ENCODE assay signal across 13 cellular contexts in the genomic region with DNA sequence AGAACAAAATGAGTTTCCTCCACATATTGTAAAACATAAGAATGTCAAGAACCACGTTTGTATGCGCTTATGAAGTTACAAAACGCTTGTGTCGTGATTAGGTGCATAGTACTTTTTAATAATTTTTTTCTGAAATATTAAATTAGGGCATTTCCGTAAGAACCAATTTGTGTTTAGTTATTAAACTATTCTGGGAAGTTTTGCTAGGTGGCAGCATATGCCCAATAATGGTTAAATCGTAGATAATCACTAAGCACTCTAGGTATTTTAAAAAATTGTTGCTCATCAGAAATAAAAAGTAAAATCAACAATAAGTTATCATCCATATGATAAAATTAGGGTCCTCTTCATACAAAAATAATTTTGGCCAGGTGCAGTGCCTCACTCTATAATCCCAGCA. TPM values are rescaled to one million over a fixed set of nuclear protein-coding genes. Genes with fewer than 3 reads are reported as not detected.
DNase-seq lines count a peak whose midpoint lies in the region; ATAC-seq, FAIRE-seq and TF ChIP-seq lines count a peak whose summit lies in the region.
"Had no signal": no experiment of that assay in that cellular context is flagged by ENCODE, and none has a peak within 500 bp of the region (broad histone marks: within the 10 kb centered on the region; RNA-seq: fewer than 3 reads in every experiment).

No MANE protein-coding gene starts in this region.

- H3K23me2 ChIP-seq in H9 (ENCODE audit: insufficient read length, low read depth, low read length, poor library complexity, severe bottlenecking), result peaks cover 3% of the 10 kb centered on the region

- H2AK5ac ChIP-seq in H9 (ENCODE audit: insufficient read length, low read length), result no peak overlapping the region

- peaks cover 3% of the 10 kb centered on the region; the same call in 1 of the 3 replicates for H3K9me3 ChIP-seq in A549
- no peaks in the 10 kb centered on the region for H3K9me3 ChIP-seq in H9 (ENCODE audit: control insufficient read depth, low read depth, low read length)

- no peak overlapping the region for H3K4me3 ChIP-seq in A549

- H2BK5ac ChIP-seq in H9 (ENCODE audit: insufficient read length, low read length), result no peak overlapping the region

- H3K23ac ChIP-seq in H9 (ENCODE audit: insufficient read length, low read depth, low read length), result no peak overlapping the region

- peak; percentile 54 to 64 for TF ChIP-seq RAD21 in A549 (conservative IDR thresholded peaks at IDR 0.05 in 1 of 2, IDR thresholded peaks at IDR 0.05 in 1 of 2)

- no peak overlapping the region for H3K9ac ChIP-seq in H9 (ENCODE audit: extremely low read depth, insufficient read length, low read length)

- no peak overlapping the region for H3K56ac ChIP-seq in H9 (ENCODE audit: insufficient read length, low read depth, low read length)

- H3K79me1 ChIP-seq in H9 (ENCODE audit: insufficient read depth, low read depth, low read length, poor library complexity, severe bottlenecking), result no peaks in the 10 kb centered on the region

- peaks cover 12 to 19% of the 10 kb centered on the region in 2 experiments for H3K4me1 Mint-ChIP-seq in H9
- peaks cover 38% of the 10 kb centered on the region for H3K4me1 Mint-ChIP-seq in activated CD8-positive, alpha-beta memory T cell treated with anti-CD3 and anti-CD28 coated beads, Interleukin-2, amount 10 ng/mL, durations not matched to agents 7 days and 5 days

- no peak overlapping the region for H3K4me3 Mint-ChIP-seq in H9
- H3K4me3 Mint-ChIP-seq in activated CD8-positive, alpha-beta memory T cell treated with anti-CD3 and anti-CD28 coated beads, Interleukin-2, amount 10 ng/mL, durations not matched to agents 7 days and 5 days, result no peak overlapping the region
- H3K4me3 Mint-ChIP-seq: central memory CD8-positive, alpha-beta T cell; stimulated activated naive CD8-positive, alpha-beta T cell treated with anti-CD3 and anti-CD28 coated beads, Interleukin-15, Interleukin-2, amounts not matched to agents 100 ng/mL and 50 ng/mL, for 24 hours had no signal

- no peak for TF ChIP-seq POLR2A in A549 (IDR thresholded peaks at IDR 0.05; ENCODE audit: low read length)

- no peak for FAIRE-seq in A549 (lab: Jason Lieb, UNC)

- H3K27ac Mint-ChIP-seq in H9, result no peak overlapping the region
- no peak overlapping the region for H3K27ac Mint-ChIP-seq in activated CD8-positive, alpha-beta memory T cell treated with anti-CD3 and anti-CD28 coated beads, Interleukin-2, amount 10 ng/mL, durations not matched to agents 7 days and 5 days
- H3K27ac Mint-ChIP-seq: stimulated activated naive CD8-positive, alpha-beta T cell treated with anti-CD3 and anti-CD28 coated beads, Interleukin-15, Interleukin-2, amounts not matched to agents 100 ng/mL and 50 ng/mL, for 24 hours had no signal

- CTCF ChIA-PET in A549 (lab: Yijun Ruan, JAX), result interaction anchor here (0.8 to 1.8 kb wide), 4 partner anchors 104 to 191 kb away, joined by 3 to 6 read pairs (median 4); no protein-coding TSS in a partner anchor
- CTCF ChIA-PET in activated CD8-positive, alpha-beta memory T cell treated with anti-CD3 and anti-CD28 coated beads, Interleukin-2, amount 10 ng/mL, durations not matched to agents 7 days and 5 days (lab: Charles Lee), result no interaction called here

- H3K27me3 ChIP-seq in H9 (ENCODE audit: insufficient read depth, low read length), result no peaks in the 10 kb centered on the region

- peak in 1 of 2 experiments; percentile 12 for DNase-seq in A549 (ENCODE audit: low read depth in 1 of 2, low spot score in 1 of 2)
- no peak for DNase-seq in H9
- DNase-seq in amniotic stem cell (lab: John Stamatoyannopoulos, UW), result peak; percentile 20
- peak; percentile 51 for DNase-seq in iris pigment epithelial cell (ENCODE audit: low read depth)
- no peak for DNase-seq in activated CD8-positive, alpha-beta memory T cell treated with anti-CD3 and anti-CD28 coated beads, Interleukin-2, amount 10 ng/mL, durations not matched to agents 7 days and 5 days
- no peak for DNase-seq in SIG-M5 treated with dmso at 0.1 percent for 504 hours (lab: John Stamatoyannopoulos, UW; ENCODE audit: unreplicated experiment)
- DNase-seq: activated CD4-positive, alpha-beta T cell treated with anti-CD3 and anti-CD28 coated beads, Interleukin-2, amount 50 U/mL, for 4 hours; MV-4-11 had no signal

- no peak overlapping the region for H4K8ac ChIP-seq in H9 (replicated peaks; ENCODE audit: insufficient read length, low read depth, low read length)

- H3T11ph ChIP-seq in H9 (ENCODE audit: low read length), result no peak overlapping the region

- H3K9me3 Mint-ChIP-seq in H9, result peaks cover 14% of the 10 kb centered on the region in 2 experiments; a peak in 4 of 5 replicates
- H3K9me3 Mint-ChIP-seq in activated CD8-positive, alpha-beta memory T cell treated with anti-CD3 and anti-CD28 coated beads, Interleukin-2, amount 10 ng/mL, durations not matched to agents 7 days and 5 days (ENCODE audit: low read depth), result no peaks in the 10 kb centered on the region
- H3K9me3 Mint-ChIP-seq: central memory CD8-positive, alpha-beta T cell had no signal

- WGBS in A549 (ENCODE audit: missing lambda C conversion rate), result 73% methylated on average over 6 of the region's 6 CpGs
- no CpG with 5 or more reads among the region's 6 CpGs for WGBS in H9 (ENCODE audit: extremely low coverage, insufficient read length, low lambda C conversion rate)

- no peak overlapping the region for H2AFZ ChIP-seq in H9 (ENCODE audit: low read length)

- no peak overlapping the region for H2BK20ac ChIP-seq in H9 (ENCODE audit: low read depth, low read length, poor library complexity, severe bottlenecking)

- no peak overlapping the region for H2BK12ac ChIP-seq in H9 (ENCODE audit: insufficient read length, low read depth, low read length)

- peaks cover 34% of the 10 kb centered on the region for H3K4me1 ChIP-seq in A549
- H3K4me1 ChIP-seq in H9 (ENCODE audit: insufficient read depth, low read length), result peaks cover 2% of the 10 kb centered on the region; the same call in 1 of the 2 replicates

- no peaks in the 10 kb centered on the region for H4K20me1 ChIP-seq in H9 (ENCODE audit: control insufficient read depth, insufficient read depth, insufficient read length)

- no peak overlapping the region for H3K18ac ChIP-seq in H9 (ENCODE audit: insufficient read length, low read depth, low read length)

- peaks cover 32% of the 10 kb centered on the region; the same call in 1 of the 2 replicates for H3K79me2 ChIP-seq in H9 (ENCODE audit: insufficient read depth, low read length)

- ATAC-seq in A549 (no peak), HG03432 (IDR thresholded peaks at IDR 0.05; ENCODE audit: unreplicated experiment) (no peak), GM21576 (IDR thresholded peaks at IDR 0.05; ENCODE audit: unreplicated experiment) (no peak)
- no peak for ATAC-seq in activated CD8-positive, alpha-beta memory T cell treated with anti-CD3 and anti-CD28 coated beads, Interleukin-2, amount 10 ng/mL, durations not matched to agents 7 days and 5 days
- ATAC-seq: left lobe of liver had no signal

- peaks cover 13 to 19% (median 15%) of the 10 kb centered on the region in 3 experiments; a peak in 6 of 7 replicates for H3K36me3 Mint-ChIP-seq in H9 (ENCODE audit: insufficient read depth in 1 of 3, low read depth in 3 of 3)
- H3K36me3 Mint-ChIP-seq in activated CD8-positive, alpha-beta memory T cell treated with anti-CD3 and anti-CD28 coated beads, Interleukin-2, amount 10 ng/mL, durations not matched to agents 7 days and 5 days, result peaks cover 15% of the 10 kb centered on the region

- POLR2A ChIA-PET in A549 (lab: Yijun Ruan, JAX), result no interaction called here

- H3K14ac ChIP-seq in H9 (ENCODE audit: insufficient read depth, low read length), result no peak overlapping the region

- H3K27ac ChIP-seq in A549 (no peak overlapping the region), H9 (ENCODE audit: insufficient read length, low read depth, low read length) (no peak overlapping the region)

- H3K4me2 ChIP-seq in A549 (no peak overlapping the region), H9 (ENCODE audit: insufficient read depth, insufficient read length, low read length) (no peak overlapping the region)

- H3K27me3 Mint-ChIP-seq in H9 (ENCODE audit: low read depth), result no peaks in the 10 kb centered on the region
- H3K27me3 Mint-ChIP-seq in activated CD8-positive, alpha-beta memory T cell treated with anti-CD3 and anti-CD28 coated beads, Interleukin-2, amount 10 ng/mL, durations not matched to agents 7 days and 5 days, result no peaks in the 10 kb centered on the region
- H3K27me3 Mint-ChIP-seq: central memory CD8-positive, alpha-beta T cell; stimulated activated naive CD8-positive, alpha-beta T cell treated with anti-CD3 and anti-CD28 coated beads, Interleukin-15, Interleukin-2, amounts not matched to agents 100 ng/mL and 50 ng/mL, for 24 hours had no signal

- peak; percentile 55 for TF ChIP-seq CTCF in A549 (IDR thresholded peaks at IDR 0.05)
- TF ChIP-seq CTCF in H9 (conservative IDR thresholded peaks at IDR 0.05), result peak; percentile 43; the same call in 1 of the 3 replicates

- no peak overlapping the region for H4K91ac ChIP-seq in H9 (ENCODE audit: insufficient read length, low read depth, low read length)

- no peak overlapping the region for H2BK15ac ChIP-seq in H9 (ENCODE audit: low read depth, low read length)

- no peak overlapping the region for H3K4ac ChIP-seq in H9 (ENCODE audit: low read depth, low read length)

- no peak for TF ChIP-seq EP300 in A549 (IDR thresholded peaks at IDR 0.05)

- no peak overlapping the region for H4K5ac ChIP-seq in H9 (ENCODE audit: insufficient read length, low read depth, low read length)

- no peak overlapping the region for H2BK120ac ChIP-seq in H9 (ENCODE audit: low read depth, low read length, poor library complexity, severe bottlenecking)

TF ChIP-seq in A549, 52 proteins besides CTCF, POLR2A, EP300 and RAD21:
- peak; percentile 43; the same call in 2 of the 3 replicates for TF ChIP-seq SMC3 (IDR thresholded peaks at IDR 0.05)
- no peak for TF ChIP-seq ZSCAN20 (CRISPR knock-in tag; IDR thresholded peaks at IDR 0.05)

RNA-seq across cellular contexts. Expression of gene SRFBP1, which starts 5.4 kb away (rescaled TPM):
- polyA plus RNA-seq in A549 (2011; rRNA removed) (10.5 and 16.0 TPM in 2 replicates), A549 (2017; fragmentation: RNase III; extraction: RNeasy Plus Mini Kit Qiagen cat#74134 plus additional on column Dnase treatment) (9.8 to 10.7 TPM (median 10.0 TPM) in 3 replicates)
- polyA plus RNA-seq in A549 (2012; cell fraction: cytosol; rRNA removed), result 1.5 and 1.6 TPM in 2 replicates
- 0.76 and 1.5 TPM in 2 replicates for polyA plus RNA-seq in A549 (2012; cell fraction: nucleus; rRNA removed)
- polyA minus RNA-seq in A549 (2011; rRNA and poly(A)+ RNA removed), result 4.8 and 5.8 TPM in 2 replicates
- total RNA-seq in H9 (2021), result 21.5 and 21.7 TPM in 2 replicates
- 10 to 100 TPM in 1 of 2 experiments, 1 to 10 TPM in 1; 9.3 to 12.2 TPM for total RNA-seq in activated CD8-positive, alpha-beta memory T cell treated with anti-CD3 and anti-CD28 coated beads, Interleukin-2, amount 10 ng/mL, durations not matched to agents 7 days and 5 days

Comparison
In these comparisons a context has a peak if more than half of its experiments do, and no peak if none do; other contexts are left out.
1. DNase-seq: peak in amniotic stem cell (single experiment) and iris pigment epithelial cell (single experiment); none in H9 (single experiment), activated CD8-positive, alpha-beta memory T cell treated with anti-CD3 and anti-CD28 coated beads, Interleukin-2, amount 10 ng/mL, durations not matched to agents 7 days and 5 days (single experiment) and SIG-M5 treated with dmso at 0.1 percent for 504 hours (single experiment).